20 cellular contexts compared by ENCODE assay signal in the genomic region with DNA sequence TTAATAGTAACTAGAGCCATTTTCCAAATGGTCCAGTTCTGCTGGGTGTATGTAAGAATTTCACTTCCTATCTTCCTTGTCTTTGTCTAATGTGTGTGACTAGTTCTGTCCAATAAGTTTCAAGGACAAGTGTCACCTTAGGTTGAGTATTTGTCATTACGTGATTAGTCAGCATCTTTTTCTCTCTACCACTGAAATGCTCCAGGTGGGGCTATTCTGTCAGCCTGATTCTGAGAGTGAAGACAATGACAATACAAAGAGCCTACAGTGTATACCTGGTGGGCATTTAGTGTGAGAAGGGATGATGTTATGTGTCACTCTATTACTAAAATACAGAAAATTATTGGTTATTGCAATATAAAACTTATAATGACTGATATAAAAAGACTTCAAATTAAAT.
DNase-seq lines count a peak whose midpoint lies in the region; ATAC-seq and TF ChIP-seq lines count a peak whose summit lies in the region.
"Had no signal": no experiment of that assay in that cellular context is flagged by ENCODE, and none has a peak within 500 bp of the region (broad histone marks: within the 10 kb centered on the region; RNA-seq: fewer than 3 reads in every experiment).

No MANE protein-coding gene starts in this region.

- DNase-seq in HCT116 (ENCODE audit: low read depth, low spot score) (peak; percentile 3), WERI-Rb-1 (peak; percentile 10), left lobe of liver (ENCODE audit: low spot score) (no peak), GOT3 (lab: John Stamatoyannopoulos, UW) (no peak)
- DNase-seq in effector CD4-positive, alpha-beta T cell = no peak
- DNase-seq in stimulated activated CD4-positive, alpha-beta T cell treated with anti-CD3 and anti-CD28 coated beads, Interleukin-2, amount 100 ng/mL, for 48 hours = no peak
- DNase-seq: activated CD8-positive, alpha-beta T cell treated with anti-CD3 and anti-CD28 coated beads for 36 hours; activated naive CD4-positive, alpha-beta T cell treated with anti-CD3 and anti-CD28 coated beads, Interleukin-2, amount 10 ng/mL, durations not matched to agents 7 days and 5 days; activated T-cell treated with anti-CD3 and anti-CD28 coated beads, Interleukin-2, amount 50 U/mL, for 24 hours; COR-L47; heart right ventricle; kidney glomerular epithelial cell; NCI-H2171; nephron progenitor cell; SHP77 treated with DMSO at 0.1 percent for 48 hours had no signal

- BruUV-seq in HCT116 (replicated peaks; lab: Mats Ljungman, UMichigan) = no TSS peak

- no peaks in the 10 kb centered on the region for H3K79me2 ChIP-seq in HCT116 (ENCODE audit: insufficient read depth, low read length)

- no peaks in the 10 kb centered on the region for H3K4me1 ChIP-seq in HCT116 (ENCODE audit: control insufficient read depth in 1 of 2, insufficient read depth in 2 of 2, low read length in 2 of 2)
- H3K4me1 ChIP-seq: ascending aorta, heart right ventricle had no signal

- H3K4me3 ChIP-seq in HCT116 (replicated peaks in 1 of 2; ENCODE audit: low read depth in 1 of 2, low read length in 2 of 2) (no peak overlapping the region), WERI-Rb-1 (ENCODE audit: low read depth, low read length) (no peak overlapping the region)
- H3K4me3 ChIP-seq: ascending aorta, heart right ventricle, thoracic aorta had no signal

- POLR2A ChIA-PET in HCT116 (lab: Charles Lee) = no interaction called here

- intact Hi-C loops in HCT116 (cut with micrococcal nuclease) = no loop called here

- ATAC-seq in GM18858 (IDR thresholded peaks at IDR 0.05; ENCODE audit: unreplicated experiment) (peak; percentile 40), HCT116 (peak; percentile 63), left lobe of liver (peak; percentile 68)
- ATAC-seq: activated CD8-positive, alpha-beta T cell treated with anti-CD3 and anti-CD28 coated beads for 36 hours; heart right ventricle; stimulated activated effector memory CD8-positive, alpha-beta T cell treated with anti-CD3 and anti-CD28 coated beads, Interleukin-12 subunit alpha, Interleukin-12 subunit beta, amount 100 ng/mL, for 72 hours had no signal

- CTCF ChIA-PET in HCT116 (lab: Charles Lee) = no interaction called here

- H3K4me2 ChIP-seq in HCT116 (ENCODE audit: low read length) = no peak overlapping the region

- H3K27me3 ChIP-seq in HCT116 (ENCODE audit: insufficient read depth, low read length) (no peaks in the 10 kb centered on the region), WERI-Rb-1 (ENCODE audit: insufficient read depth, low read depth, severe bottlenecking) (no peaks in the 10 kb centered on the region)
- H3K27me3 ChIP-seq: ascending aorta, heart right ventricle had no signal

- TF ChIP-seq POLR2A in HCT116 (IDR thresholded peaks at IDR 0.05; ENCODE audit: borderline replicate concordance, extremely low read depth, insufficient read depth, insufficient read length) = no peak

- TF ChIP-seq RAD21 in HCT116 (IDR thresholded peaks at IDR 0.05; ENCODE audit: low read depth) = peak; percentile 40

- no peaks in the 10 kb centered on the region for H3K36me3 ChIP-seq in HCT116 (ENCODE audit: control insufficient read depth in 1 of 2, insufficient read depth in 2 of 2, low read length in 2 of 2)
- H3K36me3 ChIP-seq in WERI-Rb-1 = no peaks in the 10 kb centered on the region
- H3K36me3 ChIP-seq: ascending aorta, heart right ventricle, thoracic aorta had no signal

- H3K9me2 ChIP-seq in HCT116 (ENCODE audit: insufficient read depth) = no peaks in the 10 kb centered on the region

- H3K9me3 ChIP-seq in HCT116 (ENCODE audit: control insufficient read depth in 1 of 2, insufficient read depth in 1 of 2, low read depth in 1 of 2, low read length in 2 of 2) = no peaks in the 10 kb centered on the region
- H3K9me3 ChIP-seq in WERI-Rb-1 (ENCODE audit: severe bottlenecking) = no peaks in the 10 kb centered on the region
- H3K9me3 ChIP-seq: ascending aorta, thoracic aorta had no signal

- no peak overlapping the region for H2AFZ ChIP-seq in HCT116 (ENCODE audit: low read depth, low read length, poor library complexity, severe bottlenecking)

- RAD21 ChIA-PET in HCT116 (lab: Charles Lee; ENCODE audit: low non-redundant PET in 1 of 2, low total read pairs in 2 of 2, uncharacterized antibody in 2 of 2, unreplicated experiment in 2 of 2) = no interaction called here

- no peak overlapping the region for H3K9ac ChIP-seq in HCT116 (ENCODE audit: low read length)

- TF ChIP-seq CTCF in HCT116 (IDR thresholded peaks at IDR 0.05 in 2 of 3, conservative IDR thresholded peaks at IDR 0.05 in 1 of 3; ENCODE audit: borderline replicate concordance in 1 of 3, insufficient read depth in 1 of 3, low read depth in 2 of 3, low read length in 2 of 3) (peak in 2 of 3 experiments; percentile 27 to 41; a peak in 3 of 6 replicates), WERI-Rb-1 (IDR thresholded peaks at IDR 0.05; ENCODE audit: low read depth, low read length) (0 out of 2 replicates have a peak, but pooled peaks have one; percentile 35)

- H3K27ac ChIP-seq in HCT116 (ENCODE audit: low read depth, low read length) (no peak overlapping the region), WERI-Rb-1 (no peak overlapping the region)
- H3K27ac ChIP-seq: ascending aorta, heart right ventricle, thoracic aorta, VCaP had no signal

- H4K20me1 ChIP-seq in HCT116 (ENCODE audit: insufficient read depth) = no peaks in the 10 kb centered on the region

TF ChIP-seq in HCT116, 20 proteins besides CTCF, POLR2A, EP300 and RAD21:
- TF ChIP-seq, protein P1, sequence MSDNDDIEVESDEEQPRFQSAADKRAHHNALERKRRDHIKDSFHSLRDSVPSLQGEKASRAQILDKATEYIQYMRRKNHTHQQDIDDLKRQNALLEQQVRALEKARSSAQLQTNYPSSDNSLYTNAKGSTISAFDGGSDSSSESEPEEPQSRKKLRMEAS (IDR thresholded peaks at IDR 0.05) = no peak
- TF ChIP-seq EGR1 (IDR thresholded peaks at IDR 0.05; ENCODE audit: low read depth) (no peak), SIN3A (IDR thresholded peaks at IDR 0.05; ENCODE audit: low read depth) (no peak), TCF7L2 (IDR thresholded peaks at IDR 0.05; ENCODE audit: borderline replicate concordance, extremely low read depth, insufficient read depth, insufficient read length) (no peak), POLR2AphosphoS5 (IDR thresholded peaks at IDR 0.05; ENCODE audit: low read depth, low read length) (no peak), CBX3 (IDR thresholded peaks at IDR 0.05; ENCODE audit: low read depth) (no peak), YY1 (IDR thresholded peaks at IDR 0.05; ENCODE audit: extremely low read depth, insufficient replicate concordance, low read depth, low read length) (no peak), JUND (IDR thresholded peaks at IDR 0.05) (no peak), ZFX (IDR thresholded peaks at IDR 0.05) (no peak)
- TF ChIP-seq, protein P2, sequence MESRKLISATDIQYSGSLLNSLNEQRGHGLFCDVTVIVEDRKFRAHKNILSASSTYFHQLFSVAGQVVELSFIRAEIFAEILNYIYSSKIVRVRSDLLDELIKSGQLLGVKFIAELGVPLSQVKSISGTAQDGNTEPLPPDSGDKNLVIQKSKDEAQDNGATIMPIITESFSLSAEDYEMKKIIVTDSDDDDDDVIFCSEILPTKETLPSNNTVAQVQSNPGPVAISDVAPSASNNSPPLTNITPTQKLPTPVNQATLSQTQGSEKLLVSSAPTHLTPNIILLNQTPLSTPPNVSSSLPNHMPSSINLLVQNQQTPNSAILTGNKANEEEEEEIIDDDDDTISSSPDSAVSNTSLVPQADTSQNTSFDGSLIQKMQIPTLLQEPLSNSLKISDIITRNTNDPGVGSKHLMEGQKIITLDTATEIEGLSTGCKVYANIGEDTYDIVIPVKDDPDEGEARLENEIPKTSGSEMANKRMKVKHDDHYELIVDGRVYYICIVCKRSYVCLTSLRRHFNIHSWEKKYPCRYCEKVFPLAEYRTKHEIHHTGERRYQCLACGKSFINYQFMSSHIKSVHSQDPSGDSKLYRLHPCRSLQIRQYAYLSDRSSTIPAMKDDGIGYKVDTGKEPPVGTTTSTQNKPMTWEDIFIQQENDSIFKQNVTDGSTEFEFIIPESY (IDR thresholded peaks at IDR 0.05; ENCODE audit: extremely low read depth, insufficient replicate concordance, low read length) = no peak
- TF ChIP-seq, protein P3, sequence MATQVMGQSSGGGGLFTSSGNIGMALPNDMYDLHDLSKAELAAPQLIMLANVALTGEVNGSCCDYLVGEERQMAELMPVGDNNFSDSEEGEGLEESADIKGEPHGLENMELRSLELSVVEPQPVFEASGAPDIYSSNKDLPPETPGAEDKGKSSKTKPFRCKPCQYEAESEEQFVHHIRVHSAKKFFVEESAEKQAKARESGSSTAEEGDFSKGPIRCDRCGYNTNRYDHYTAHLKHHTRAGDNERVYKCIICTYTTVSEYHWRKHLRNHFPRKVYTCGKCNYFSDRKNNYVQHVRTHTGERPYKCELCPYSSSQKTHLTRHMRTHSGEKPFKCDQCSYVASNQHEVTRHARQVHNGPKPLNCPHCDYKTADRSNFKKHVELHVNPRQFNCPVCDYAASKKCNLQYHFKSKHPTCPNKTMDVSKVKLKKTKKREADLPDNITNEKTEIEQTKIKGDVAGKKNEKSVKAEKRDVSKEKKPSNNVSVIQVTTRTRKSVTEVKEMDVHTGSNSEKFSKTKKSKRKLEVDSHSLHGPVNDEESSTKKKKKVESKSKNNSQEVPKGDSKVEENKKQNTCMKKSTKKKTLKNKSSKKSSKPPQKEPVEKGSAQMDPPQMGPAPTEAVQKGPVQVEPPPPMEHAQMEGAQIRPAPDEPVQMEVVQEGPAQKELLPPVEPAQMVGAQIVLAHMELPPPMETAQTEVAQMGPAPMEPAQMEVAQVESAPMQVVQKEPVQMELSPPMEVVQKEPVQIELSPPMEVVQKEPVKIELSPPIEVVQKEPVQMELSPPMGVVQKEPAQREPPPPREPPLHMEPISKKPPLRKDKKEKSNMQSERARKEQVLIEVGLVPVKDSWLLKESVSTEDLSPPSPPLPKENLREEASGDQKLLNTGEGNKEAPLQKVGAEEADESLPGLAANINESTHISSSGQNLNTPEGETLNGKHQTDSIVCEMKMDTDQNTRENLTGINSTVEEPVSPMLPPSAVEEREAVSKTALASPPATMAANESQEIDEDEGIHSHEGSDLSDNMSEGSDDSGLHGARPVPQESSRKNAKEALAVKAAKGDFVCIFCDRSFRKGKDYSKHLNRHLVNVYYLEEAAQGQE (IDR thresholded peaks at IDR 0.05; ENCODE audit: low read depth) = no peak
- TF ChIP-seq, protein P4, sequence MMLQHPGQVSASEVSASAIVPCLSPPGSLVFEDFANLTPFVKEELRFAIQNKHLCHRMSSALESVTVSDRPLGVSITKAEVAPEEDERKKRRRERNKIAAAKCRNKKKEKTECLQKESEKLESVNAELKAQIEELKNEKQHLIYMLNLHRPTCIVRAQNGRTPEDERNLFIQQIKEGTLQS (IDR thresholded peaks at IDR 0.05) = no peak

Comparison
In these comparisons a context has a peak if more than half of its experiments do, and no peak if none do; other contexts are left out.
1. DNase-seq: peak in HCT116 (single experiment) and WERI-Rb-1 (single experiment); none in left lobe of liver (single experiment), GOT3 (single experiment), effector CD4-positive, alpha-beta T cell (single experiment) and stimulated activated CD4-positive, alpha-beta T cell treated with anti-CD3 and anti-CD28 coated beads, Interleukin-2, amount 100 ng/mL, for 48 hours (0 of 2).
2. Peak in every context shown above with its lines, with median percentiles within 50 percentile points of each other: ATAC-seq.